Comparison of ENCODE assay signal across 24 cellular contexts in the genomic region with DNA sequence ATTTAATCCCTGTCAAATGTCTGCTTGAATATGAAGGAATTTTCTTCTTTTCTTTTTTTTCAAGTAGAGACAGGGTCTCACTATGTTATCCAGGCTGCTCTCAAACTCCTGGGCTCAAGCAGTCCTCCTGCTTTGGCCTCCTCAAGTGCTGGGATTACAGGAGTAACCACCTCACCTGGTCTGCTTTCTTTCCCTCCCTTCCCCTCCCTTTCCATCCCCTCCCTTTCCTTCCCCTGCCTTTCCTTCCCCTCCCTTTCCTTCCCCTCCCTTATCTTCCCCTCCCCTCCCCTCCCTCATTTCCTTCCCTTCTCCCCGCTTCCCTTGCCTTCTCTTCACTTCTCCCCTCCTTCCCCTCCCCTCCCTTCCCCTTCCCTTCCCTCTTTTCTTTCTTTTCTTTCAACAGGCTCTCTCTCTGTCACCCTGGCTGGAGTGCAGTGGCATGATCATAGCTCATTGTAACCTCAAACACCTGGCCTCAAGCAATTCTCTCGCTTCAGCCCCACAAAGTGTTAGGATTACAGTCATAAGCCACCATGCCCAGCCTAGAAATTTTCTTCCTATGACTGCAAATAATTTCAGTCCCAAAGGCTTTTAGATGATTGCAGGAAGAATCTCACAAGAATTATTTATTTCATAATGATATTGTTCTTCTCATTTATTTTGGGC.
"Had no signal": no experiment of that assay in that cellular context is flagged by ENCODE, and none has a peak within 500 bp of the region (broad histone marks: within the 10 kb centered on the region; RNA-seq: fewer than 3 reads in every experiment).

No MANE protein-coding gene starts in this region.

- H3K4me3 ChIP-seq: coronary artery, esophagus muscularis mucosa, gastrocnemius medialis, left ventricle myocardium inferior, lower lobe of right lung, right atrium auricular region, suprapubic skin, thyroid gland, upper lobe of left lung, uterus had no signal

- H3K27ac ChIP-seq: coronary artery, epithelial cell of prostate, esophagus muscularis mucosa, gastrocnemius medialis, left ventricle myocardium inferior, lower lobe of right lung, right atrium auricular region, suprapubic skin, thyroid gland, upper lobe of left lung, uterus had no signal

- H3K9me3 ChIP-seq: esophagus muscularis mucosa, gastrocnemius medialis, left ventricle myocardium inferior, lower lobe of right lung, right atrium auricular region, suprapubic skin, thyroid gland, upper lobe of left lung, uterus had no signal

- H3K27ac Mint-ChIP-seq: memory B cell; naive thymus-derived CD4-positive, alpha-beta T cell; stimulated activated effector memory CD8-positive, alpha-beta T cell treated with anti-CD3 and anti-CD28 coated beads, Interleukin-12 subunit alpha, Interleukin-12 subunit beta, amount 100 ng/mL, for 72 hours had no signal

- H3K27me3 ChIP-seq: esophagus muscularis mucosa, gastrocnemius medialis, right atrium auricular region, suprapubic skin, thyroid gland, upper lobe of left lung, uterus had no signal

- H3K4me1 Mint-ChIP-seq: memory B cell; naive thymus-derived CD4-positive, alpha-beta T cell; stimulated activated effector memory CD8-positive, alpha-beta T cell treated with anti-CD3 and anti-CD28 coated beads, Interleukin-12 subunit alpha, Interleukin-12 subunit beta, amount 100 ng/mL, for 72 hours had no signal

- H3K4me3 Mint-ChIP-seq: memory B cell; mesothelial cell of epicardium; naive thymus-derived CD4-positive, alpha-beta T cell; neural crest cell; stimulated activated effector memory CD8-positive, alpha-beta T cell treated with anti-CD3 and anti-CD28 coated beads, Interleukin-12 subunit alpha, Interleukin-12 subunit beta, amount 100 ng/mL, for 72 hours had no signal

- H3K36me3 Mint-ChIP-seq: memory B cell; naive thymus-derived CD4-positive, alpha-beta T cell; stimulated activated effector memory CD8-positive, alpha-beta T cell treated with anti-CD3 and anti-CD28 coated beads, Interleukin-12 subunit alpha, Interleukin-12 subunit beta, amount 100 ng/mL, for 72 hours had no signal

- H3K9me3 Mint-ChIP-seq: memory B cell; naive thymus-derived CD4-positive, alpha-beta T cell; stimulated activated effector memory CD8-positive, alpha-beta T cell treated with anti-CD3 and anti-CD28 coated beads, Interleukin-12 subunit alpha, Interleukin-12 subunit beta, amount 100 ng/mL, for 72 hours had no signal

- H3K4me1 ChIP-seq: esophagus muscularis mucosa, gastrocnemius medialis, left ventricle myocardium inferior, lower lobe of right lung, right atrium auricular region, thyroid gland, upper lobe of left lung, uterus had no signal

- DNase-seq: effector CD8-positive, alpha-beta T cell; gastrocnemius medialis; glutamatergic neuron; kidney; left cardiac atrium; left ventricle myocardium inferior; lower lobe of right lung; naive thymus-derived CD4-positive, alpha-beta T cell; posterior cingulate gyrus; stimulated activated CD4-positive, alpha-beta T cell treated with anti-CD3 and anti-CD28 coated beads, Interleukin-4, amount 100 ng/mL, for 1 hour; stimulated activated CD8-positive, alpha-beta memory T cell treated with anti-CD3 and anti-CD28 coated beads, Interleukin-4, amount 100 ng/mL, for 48 hours; stimulated activated naive CD8-positive, alpha-beta T cell treated with anti-CD3 and anti-CD28 coated beads, Interleukin-15, Interleukin-2, amounts not matched to agents 100 U/mL and 50 U/mL, for 24 hours; thyroid gland; upper lobe of left lung; uterus had no signal

- H3K36me3 ChIP-seq: esophagus muscularis mucosa, gastrocnemius medialis, left ventricle myocardium inferior, lower lobe of right lung, right atrium auricular region, suprapubic skin, thyroid gland, upper lobe of left lung, uterus had no signal
